Comparison of ENCODE assay signal across 8 cellular contexts in genomic region chr12:56722832-56723231, GRCh38. TPM values are rescaled to one million over a fixed set of nuclear protein-coding genes. Genes with fewer than 3 reads are reported as not detected.
DNase-seq lines count a peak whose midpoint lies in the region; ATAC-seq and TF ChIP-seq lines count a peak whose summit lies in the region.

No MANE protein-coding gene starts in this region.

- peaks cover 43 to 71% (median 64%) of the 10 kb centered on the region in 11 experiments for H3K36me3 ChIP-seq in BLaER1 treated with 17β-estradiol and CSF1 and Interleukin-3, amounts not matched to agents 10 nM and 100 nM
- H3K36me3 ChIP-seq in KMS-11 (ENCODE audit: insufficient read depth), result peaks cover 44% of the 10 kb centered on the region; the same call in 1 of the 2 replicates
- peaks cover 3 to 40% (median 16%) of the 10 kb centered on the region in 3 experiments for H3K36me3 ChIP-seq in naive thymus-derived CD4-positive, alpha-beta T cell (ENCODE audit: control insufficient read depth in 2 of 3, insufficient read depth in 3 of 3, low read length in 3 of 3)

- H3K4me3 ChIP-seq in BLaER1 treated with 17β-estradiol and CSF1 and Interleukin-3, amounts not matched to agents 10 nM and 100 nM, result peak overlapping the region; percentile 85 to 98 (median 88)
- no peak overlapping the region for H3K4me3 ChIP-seq in KMS-11 (IDR thresholded peaks at IDR 0.05; ENCODE audit: insufficient read depth, low read depth, low read length)
- H3K4me3 ChIP-seq in coronary artery, result peak overlapping the region; percentile 76
- no peak overlapping the region for H3K4me3 ChIP-seq in naive thymus-derived CD4-positive, alpha-beta T cell (ENCODE audit: low read length)

- peaks cover 58 to 71% (median 65%) of the 10 kb centered on the region in 10 experiments for H3K4me1 ChIP-seq in BLaER1 treated with 17β-estradiol and CSF1 and Interleukin-3, amounts not matched to agents 10 nM and 100 nM
- H3K4me1 ChIP-seq in KMS-11 (ENCODE audit: low read depth, poor library complexity, severe bottlenecking), result peaks cover 69% of the 10 kb centered on the region
- H3K4me1 ChIP-seq in naive thymus-derived CD4-positive, alpha-beta T cell (ENCODE audit: control insufficient read depth in 2 of 2, insufficient read depth in 2 of 2, low read length in 2 of 2), result peaks cover 54 to 56% of the 10 kb centered on the region in 2 donors

- H4K20me1 ChIP-seq in BLaER1 treated with 17β-estradiol and CSF1 and Interleukin-3, amounts not matched to agents 10 nM and 100 nM, result peaks cover 54 to 68% (median 64%) of the 10 kb centered on the region in 11 experiments
- peaks cover 54% of the 10 kb centered on the region for H4K20me1 ChIP-seq in KMS-11 (ENCODE audit: insufficient read depth)

- peak overlapping the region; percentile 90 to 99 (median 96) for H3K9ac ChIP-seq in BLaER1 treated with 17β-estradiol and CSF1 and Interleukin-3, amounts not matched to agents 10 nM and 100 nM
- H3K9ac ChIP-seq in KMS-11, result peak overlapping the region; percentile 95; the same call in 1 of the 2 replicates

- H3K27me3 Mint-ChIP-seq in naive thymus-derived CD4-positive, alpha-beta T cell, result no peaks in the 10 kb centered on the region

- peak overlapping the region in 9 of 11 experiments; percentile 9 to 97 (median 93); a peak in 14 of 22 replicates for H3K27ac ChIP-seq in BLaER1 treated with 17β-estradiol and CSF1 and Interleukin-3, amounts not matched to agents 10 nM and 100 nM
- H3K27ac ChIP-seq in KMS-11 (peak overlapping the region; percentile 92; the same call in 1 of the 2 replicates), coronary artery (no peak overlapping the region)
- H3K27ac ChIP-seq in naive thymus-derived CD4-positive, alpha-beta T cell (ENCODE audit: low read depth, low read length), result peak overlapping the region; percentile 87

- no peaks in the 10 kb centered on the region for H3K9me3 ChIP-seq in BLaER1 treated with 17β-estradiol and CSF1 and Interleukin-3, amounts not matched to agents 10 nM and 100 nM (replicated peaks in 1 of 11)
- H3K9me3 ChIP-seq in naive thymus-derived CD4-positive, alpha-beta T cell (ENCODE audit: control insufficient read depth in 2 of 3, low read length in 3 of 3), result no peaks in the 10 kb centered on the region

- TF ChIP-seq CTCF in KMS-11 (conservative IDR thresholded peaks at IDR 0.05; ENCODE audit: low read depth, low read length) (no peak), coronary artery (IDR thresholded peaks at IDR 0.05) (no peak)

- no peaks in the 10 kb centered on the region for H3K9me3 Mint-ChIP-seq in naive thymus-derived CD4-positive, alpha-beta T cell

- H3K36me3 Mint-ChIP-seq in naive thymus-derived CD4-positive, alpha-beta T cell, result peaks cover 0 to 55% (median 22%) of the 10 kb centered on the region in 5 donors

- H3K27me3 ChIP-seq in BLaER1 treated with 17β-estradiol and CSF1 and Interleukin-3, amounts not matched to agents 10 nM and 100 nM, result no peaks in the 10 kb centered on the region
- no peaks in the 10 kb centered on the region for H3K27me3 ChIP-seq in KMS-11 (ENCODE audit: insufficient read depth, low read depth)
- no peaks in the 10 kb centered on the region for H3K27me3 ChIP-seq in naive thymus-derived CD4-positive, alpha-beta T cell (ENCODE audit: control insufficient read depth in 2 of 2, insufficient read depth in 2 of 2, low read length in 2 of 2)

- POLR2A ChIA-PET in naive thymus-derived CD4-positive, alpha-beta T cell (lab: Charles Lee), result interaction anchor here (0.6 to 2.7 kb wide), 6 partner anchors 17 to 389 kb away, joined by 3 to 22 read pairs (median 10); partner anchors contain the start of genes BAZ2A, PTGES3 and STAT6

- H3K4me2 ChIP-seq in BLaER1 treated with 17β-estradiol and CSF1 and Interleukin-3, amounts not matched to agents 10 nM and 100 nM, result peak overlapping the region; percentile 84 to 98 (median 93)
- peak overlapping the region; percentile 93 for H3K4me2 ChIP-seq in KMS-11

- no peak for DNase-seq in coronary artery (ENCODE audit: low spot score)
- DNase-seq in naive thymus-derived CD4-positive, alpha-beta T cell, result no peak
- no peak for DNase-seq in iPS-NIHi7 (ENCODE audit: extremely low spot score)
- no peak for DNase-seq in NCI-H1092 (lab: John Stamatoyannopoulos, UW)
- no peak for DNase-seq in NCI-H2196 treated with DMSO at 0.1 percent for 48 hours (lab: John Stamatoyannopoulos, UW; ENCODE audit: unreplicated experiment)

- ATAC-seq in naive thymus-derived CD4-positive, alpha-beta T cell, result no peak
- no peak for ATAC-seq in GM21367 (IDR thresholded peaks at IDR 0.05; ENCODE audit: unreplicated experiment)

- CTCF ChIA-PET in naive thymus-derived CD4-positive, alpha-beta T cell (lab: Charles Lee), result interaction anchor here (0.5 to 1.7 kb wide), 2 partner anchors 34 to 58 kb away, joined by 6 to 9 read pairs; partner anchors contain the start of gene PTGES3

- peak overlapping the region; percentile 3 to 99 (median 96) for H3K4me3 Mint-ChIP-seq in naive thymus-derived CD4-positive, alpha-beta T cell

- peaks cover 55 to 70% (median 65%) of the 10 kb centered on the region in 7 donors for H3K4me1 Mint-ChIP-seq in naive thymus-derived CD4-positive, alpha-beta T cell

- peak overlapping the region; percentile 11 to 98 (median 86) for H3K27ac Mint-ChIP-seq in naive thymus-derived CD4-positive, alpha-beta T cell

- intact Hi-C loops in naive thymus-derived CD4-positive, alpha-beta T cell (cut with micrococcal nuclease), result loop anchor here in 1 of 2 donors (10.0 kb wide), 1 partner anchor 802 kb away; the partner anchor contains the start of genes DDIT3 and MBD6

- H2AFZ ChIP-seq in KMS-11 (ENCODE audit: low read depth), result no peak overlapping the region

- peaks cover 72% of the 10 kb centered on the region for H3K79me2 ChIP-seq in KMS-11 (ENCODE audit: insufficient read depth, low read depth)

RNA-seq across cellular contexts. Expression of gene NACA, which starts 2.3 kb away (rescaled TPM):
- total RNA-seq in naive thymus-derived CD4-positive, alpha-beta T cell, result 1,000 to 10,000 TPM in 4 of 5 experiments, 100 to 1,000 TPM in 1; 834 to 1,486 (median 1,355) TPM
- polyA plus RNA-seq in naive thymus-derived CD4-positive, alpha-beta T cell, result 1,000 to 10,000 TPM; 1,440 to 1,626 TPM

RNA-seq across cellular contexts. Expression of gene PRIM1, which starts 29.3 kb away (rescaled TPM):
- 10 to 100 TPM; 11.5 to 39.8 (median 26.2) TPM for total RNA-seq in naive thymus-derived CD4-positive, alpha-beta T cell
- polyA plus RNA-seq in naive thymus-derived CD4-positive, alpha-beta T cell, result 10 to 100 TPM; 40.0 to 55.1 TPM

RNA-seq across cellular contexts. Expression of gene PTGES3, which starts 34.7 kb away (rescaled TPM):
- total RNA-seq in naive thymus-derived CD4-positive, alpha-beta T cell, result 100 to 1,000 TPM; 111 to 229 (median 153) TPM
- 100 to 1,000 TPM; 221 to 289 TPM for polyA plus RNA-seq in naive thymus-derived CD4-positive, alpha-beta T cell

RNA-seq across cellular contexts. Expression of gene HSD17B6, which starts 40.3 kb away (rescaled TPM):
- 1 to 10 TPM in 2 of 5 experiments, under 1 TPM in 3; 0.22 to 1.5 (median 0.64) TPM for total RNA-seq in naive thymus-derived CD4-positive, alpha-beta T cell
- 1 to 10 TPM in 1 of 2 donors, under 1 TPM in 1; 0.99 to 1.3 TPM for polyA plus RNA-seq in naive thymus-derived CD4-positive, alpha-beta T cell

Comparison
In these comparisons a context has a peak if more than half of its experiments do, and no peak if none do; other contexts are left out.
1. H3K27ac ChIP-seq: peak in BLaER1 treated with 17β-estradiol and CSF1 and Interleukin-3, amounts not matched to agents 10 nM and 100 nM (9 of 11), KMS-11 (single experiment) and naive thymus-derived CD4-positive, alpha-beta T cell (single experiment); none in coronary artery (0 of 2).
2. H3K4me3 ChIP-seq: peak in BLaER1 treated with 17β-estradiol and CSF1 and Interleukin-3, amounts not matched to agents 10 nM and 100 nM (10 of 10) and coronary artery (single experiment); none in KMS-11 (single experiment) and naive thymus-derived CD4-positive, alpha-beta T cell (single experiment).